Comparison of ENCODE assay signal across 11 cellular contexts in the genomic region with DNA sequence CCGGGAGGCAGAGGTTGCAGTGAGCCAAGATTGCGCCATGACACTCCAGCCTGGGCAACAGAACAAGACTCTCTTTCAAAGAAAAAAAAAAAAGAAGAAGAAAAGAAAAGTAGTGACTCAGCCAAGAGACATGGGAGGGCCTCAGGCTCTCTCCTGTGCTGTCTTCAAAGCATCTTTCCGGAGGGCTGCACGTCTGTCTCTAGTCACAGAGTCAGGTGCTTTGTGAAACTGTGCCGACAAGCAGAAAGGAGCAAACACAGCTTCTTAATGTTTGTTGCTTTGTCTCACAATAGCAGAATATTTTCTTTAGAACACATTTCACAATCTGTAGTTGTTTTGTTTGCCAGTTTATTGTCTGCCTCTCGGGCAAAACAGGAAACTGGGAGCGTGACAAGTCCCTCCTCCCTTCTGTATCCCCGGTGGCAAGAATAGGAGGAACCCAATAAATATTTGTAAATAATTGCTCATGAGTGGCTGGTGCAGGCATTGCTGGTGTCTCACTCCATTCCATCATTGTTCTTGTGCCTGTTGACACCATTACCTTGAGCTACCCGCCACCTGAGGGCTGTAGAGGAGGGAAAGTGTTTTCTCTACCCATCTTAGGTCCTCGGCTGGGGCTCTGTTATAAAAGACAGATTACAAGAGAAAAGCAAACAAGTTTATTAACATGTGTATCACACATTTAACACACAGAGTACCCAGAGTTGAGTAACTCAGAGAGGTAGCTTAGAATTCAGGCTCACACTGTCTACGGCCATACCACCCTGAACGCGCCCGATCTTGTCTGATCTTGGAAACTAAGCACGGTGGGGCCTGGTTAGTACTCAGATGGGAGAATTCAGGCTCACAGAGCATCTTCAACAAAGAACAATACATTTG. TPM values are rescaled to one million over a fixed set of nuclear protein-coding genes. Genes with fewer than 3 reads are reported as not detected.
DNase-seq lines count a peak whose midpoint lies in the region; ATAC-seq, FAIRE-seq and TF ChIP-seq lines count a peak whose summit lies in the region.
"Had no signal": no experiment of that assay in that cellular context is flagged by ENCODE, and none has a peak within 500 bp of the region (broad histone marks: within the 10 kb centered on the region; RNA-seq: fewer than 3 reads in every experiment).

No MANE protein-coding gene starts in this region.

- POLR2A ChIA-PET in activated naive CD8-positive, alpha-beta T cell treated with anti-CD3 and anti-CD28 coated beads, Interleukin-2, amount 10 ng/mL, durations not matched to agents 7 days and 5 days (lab: Charles Lee) = interaction anchor here (1.4 kb wide), 1 partner anchor 28 kb away, joined by 3 read pairs; no protein-coding TSS in a partner anchor
- POLR2A ChIA-PET in RWPE1 (lab: Yijun Ruan, JAX; ENCODE audit: low non-redundant PET) = interaction anchor here (0.6 to 1.5 kb wide), 2 partner anchors 17 to 64 kb away, joined by 4 to 7 read pairs; a partner anchor contains a TSS

- H3K9me3 Mint-ChIP-seq in activated naive CD8-positive, alpha-beta T cell treated with anti-CD3 and anti-CD28 coated beads, Interleukin-2, amount 10 ng/mL, durations not matched to agents 7 days and 5 days = no peaks in the 10 kb centered on the region
- H3K9me3 Mint-ChIP-seq in activated naive CD8-positive, alpha-beta T cell treated with anti-CD3 and anti-CD28 coated beads, Interleukin-2, amount 50 U/mL, for 24 hours = no peaks in the 10 kb centered on the region

- peak overlapping the region; percentile 67 for H3K27ac ChIP-seq in RWPE1
- H3K27ac ChIP-seq: brain microvascular endothelial cell had no signal

- FAIRE-seq in urothelium cell line (lab: Jason Lieb, UNC) = no peak
- FAIRE-seq: D721Med had no signal

- no peaks in the 10 kb centered on the region for H3K4me1 Mint-ChIP-seq in activated naive CD8-positive, alpha-beta T cell treated with anti-CD3 and anti-CD28 coated beads, Interleukin-2, amount 10 ng/mL, durations not matched to agents 7 days and 5 days
- H3K4me1 Mint-ChIP-seq in activated naive CD8-positive, alpha-beta T cell treated with anti-CD3 and anti-CD28 coated beads, Interleukin-2, amount 50 U/mL, for 24 hours = peaks cover 5% of the 10 kb centered on the region

- no peak for TF ChIP-seq CTCF in RWPE1 (conservative IDR thresholded peaks at IDR 0.05; ENCODE audit: low read depth)

- CTCF ChIA-PET in RWPE1 (lab: Yijun Ruan, JAX) = interaction anchor here (0.6 to 1.4 kb wide), 2 partner anchors 22 to 206 kb away, joined by 4 to 7 read pairs; no protein-coding TSS in a partner anchor

- H3K36me3 Mint-ChIP-seq in activated naive CD8-positive, alpha-beta T cell treated with anti-CD3 and anti-CD28 coated beads, Interleukin-2, amount 10 ng/mL, durations not matched to agents 7 days and 5 days = no peaks in the 10 kb centered on the region
- no peaks in the 10 kb centered on the region for H3K36me3 Mint-ChIP-seq in activated naive CD8-positive, alpha-beta T cell treated with anti-CD3 and anti-CD28 coated beads, Interleukin-2, amount 50 U/mL, for 24 hours (ENCODE audit: low read depth)

- no peak overlapping the region for H3K27ac Mint-ChIP-seq in activated naive CD8-positive, alpha-beta T cell treated with anti-CD3 and anti-CD28 coated beads, Interleukin-2, amount 10 ng/mL, durations not matched to agents 7 days and 5 days
- no peak overlapping the region for H3K27ac Mint-ChIP-seq in activated naive CD8-positive, alpha-beta T cell treated with anti-CD3 and anti-CD28 coated beads, Interleukin-2, amount 50 U/mL, for 24 hours

- ATAC-seq in activated naive CD8-positive, alpha-beta T cell treated with anti-CD3 and anti-CD28 coated beads, Interleukin-2, amount 10 ng/mL, durations not matched to agents 7 days and 5 days (ENCODE audit: low read depth) = peak; percentile 54
- ATAC-seq in activated naive CD8-positive, alpha-beta T cell treated with anti-CD3 and anti-CD28 coated beads, Interleukin-2, amount 50 U/mL, for 24 hours = no peak
- ATAC-seq in HG03135 (IDR thresholded peaks at IDR 0.05; ENCODE audit: unreplicated experiment) = no peak

- DNase-seq in activated naive CD8-positive, alpha-beta T cell treated with anti-CD3 and anti-CD28 coated beads, Interleukin-2, amount 10 ng/mL, durations not matched to agents 7 days and 5 days = no peak
- no peak for DNase-seq in activated naive CD8-positive, alpha-beta T cell treated with anti-CD3 and anti-CD28 coated beads, Interleukin-2, amount 50 U/mL, for 24 hours
- peak; percentile 60 for DNase-seq in RWPE1 (ENCODE audit: low spot score)
- peak; percentile 21 for DNase-seq in fibroblast of gingiva (ENCODE audit: low read depth)
- DNase-seq in urothelium cell line (ENCODE audit: low spot score) = peak; percentile 66
- DNase-seq in COLO668 (lab: John Stamatoyannopoulos, UW; ENCODE audit: unreplicated experiment) = no peak
- no peak for DNase-seq in NCI-H1694 treated with DMSO at 0.1 percent for 48 hours (lab: John Stamatoyannopoulos, UW)
- DNase-seq: brain microvascular endothelial cell, NCI-H2029 had no signal

- H3K27me3 Mint-ChIP-seq in activated naive CD8-positive, alpha-beta T cell treated with anti-CD3 and anti-CD28 coated beads, Interleukin-2, amount 10 ng/mL, durations not matched to agents 7 days and 5 days = peaks cover 12% of the 10 kb centered on the region
- H3K27me3 Mint-ChIP-seq in activated naive CD8-positive, alpha-beta T cell treated with anti-CD3 and anti-CD28 coated beads, Interleukin-2, amount 50 U/mL, for 24 hours = peaks cover 2% of the 10 kb centered on the region

- H3K4me3 Mint-ChIP-seq in activated naive CD8-positive, alpha-beta T cell treated with anti-CD3 and anti-CD28 coated beads, Interleukin-2, amount 10 ng/mL, durations not matched to agents 7 days and 5 days = no peak overlapping the region
- no peak overlapping the region for H3K4me3 Mint-ChIP-seq in activated naive CD8-positive, alpha-beta T cell treated with anti-CD3 and anti-CD28 coated beads, Interleukin-2, amount 50 U/mL, for 24 hours

RNA-seq across cellular contexts. Expression of a gene that starts 5.5 kb away (rescaled TPM):
- total RNA-seq in activated naive CD8-positive, alpha-beta T cell treated with anti-CD3 and anti-CD28 coated beads, Interleukin-2, amount 10 ng/mL, durations not matched to agents 7 days and 5 days = not detected

RNA-seq across cellular contexts. Expression of a gene that starts 16.8 kb away (rescaled TPM):
- total RNA-seq in activated naive CD8-positive, alpha-beta T cell treated with anti-CD3 and anti-CD28 coated beads, Interleukin-2, amount 10 ng/mL, durations not matched to agents 7 days and 5 days = under 1 TPM in 1 of 2 experiments, not detected in 1; 0.14 TPM

RNA-seq across cellular contexts. Expression of a gene that starts 29.0 kb away (rescaled TPM):
- 100 to 1,000 TPM; 682 to 723 TPM for total RNA-seq in activated naive CD8-positive, alpha-beta T cell treated with anti-CD3 and anti-CD28 coated beads, Interleukin-2, amount 10 ng/mL, durations not matched to agents 7 days and 5 days

Comparison
In these comparisons a context has a peak if more than half of its experiments do, and no peak if none do; other contexts are left out.
1. DNase-seq: peak in RWPE1 (single experiment), fibroblast of gingiva (single experiment) and urothelium cell line (single experiment); none in activated naive CD8-positive, alpha-beta T cell treated with anti-CD3 and anti-CD28 coated beads, Interleukin-2, amount 10 ng/mL, durations not matched to agents 7 days and 5 days (single experiment), activated naive CD8-positive, alpha-beta T cell treated with anti-CD3 and anti-CD28 coated beads, Interleukin-2, amount 50 U/mL, for 24 hours (single experiment), COLO668 (single experiment) and NCI-H1694 treated with DMSO at 0.1 percent for 48 hours (single experiment).